Comparison of ENCODE assay signal across 11 cellular contexts in the genomic region with DNA sequence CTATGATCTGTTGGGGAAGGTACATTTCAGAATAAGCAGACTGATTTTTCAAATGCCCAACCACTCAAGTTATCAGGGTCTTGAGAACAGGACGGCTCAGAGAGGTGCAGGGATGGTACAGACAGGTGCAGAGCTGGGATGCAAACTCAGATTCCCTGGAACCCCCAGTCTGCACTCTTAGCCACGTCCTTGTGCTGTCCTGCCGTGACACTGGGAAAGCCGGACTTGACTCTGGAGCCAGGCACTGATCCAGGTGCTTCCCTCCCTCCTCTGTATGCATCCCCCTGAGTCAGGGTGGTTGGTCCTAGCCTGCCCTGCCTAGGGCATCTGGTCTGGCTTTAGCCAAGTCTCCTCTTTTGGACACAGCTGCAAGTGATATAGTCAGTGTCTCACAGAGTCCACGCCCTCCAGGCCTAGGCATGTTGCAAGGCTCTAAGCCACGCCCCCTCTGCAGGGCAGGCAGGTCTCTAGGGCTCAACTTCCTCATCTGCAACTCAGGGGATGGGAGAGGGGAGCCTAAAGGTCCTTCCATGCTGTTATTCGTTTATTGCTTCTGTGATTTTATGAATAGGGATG.
DNase-seq lines count a peak whose midpoint lies in the region; ATAC-seq and TF ChIP-seq lines count a peak whose summit lies in the region.
"Had no signal": no experiment of that assay in that cellular context is flagged by ENCODE, and none has a peak within 500 bp of the region (broad histone marks: within the 10 kb centered on the region; RNA-seq: fewer than 3 reads in every experiment).

No MANE protein-coding gene starts in this region.

- POLR2A ChIA-PET in CD4-positive, alpha-beta memory T cell (lab: Charles Lee; ENCODE audit: partially characterized antibody): no interaction called here

- H3K9me3 ChIP-seq in CD4-positive, alpha-beta memory T cell (ENCODE audit: control insufficient read depth in 1 of 2, low read length in 2 of 2): no peaks in the 10 kb centered on the region
- H3K9me3 ChIP-seq in RWPE2 (ENCODE audit: severe bottlenecking) (no peaks in the 10 kb centered on the region), esophagus squamous epithelium (no peaks in the 10 kb centered on the region)
- H3K9me3 ChIP-seq: HAP-1, upper lobe of left lung had no signal

- H3K4me3 Mint-ChIP-seq in CD4-positive, alpha-beta memory T cell: no peak overlapping the region
- no peak overlapping the region for H3K4me3 Mint-ChIP-seq in GM23338
- H3K4me3 Mint-ChIP-seq: activated naive CD4-positive, alpha-beta T cell treated with anti-CD3 and anti-CD28 coated beads, Interleukin-2, amount 50 U/mL, for 24 hours had no signal

- no peaks in the 10 kb centered on the region for H3K9me2 ChIP-seq in GM23338 (ENCODE audit: insufficient read depth)

- no peak for TF ChIP-seq CTCF in GM23338 (conservative IDR thresholded peaks at IDR 0.05; ENCODE audit: low read depth in 2 of 2)
- no peak for TF ChIP-seq CTCF in RWPE2 (IDR thresholded peaks at IDR 0.05; ENCODE audit: poor library complexity, severe bottlenecking)
- TF ChIP-seq CTCF in esophagus squamous epithelium (IDR thresholded peaks at IDR 0.05): no peak

- CTCF ChIA-PET in CD4-positive, alpha-beta memory T cell (lab: Charles Lee; ENCODE audit: partially characterized antibody): no interaction called here

- no peaks in the 10 kb centered on the region for H3F3A ChIP-seq in GM23338 (replicated peaks; ENCODE audit: low read depth)

- no peaks in the 10 kb centered on the region for H4K20me1 ChIP-seq in GM23338 (replicated peaks; ENCODE audit: insufficient read depth)

- H3K79me2 ChIP-seq in GM23338 (replicated peaks; ENCODE audit: insufficient read depth): no peaks in the 10 kb centered on the region

- no peak overlapping the region for H2AFZ ChIP-seq in GM23338

- ATAC-seq in GM23338: peak; percentile 76
- ATAC-seq in RWPE2 (ENCODE audit: low read depth): peak; percentile 78
- ATAC-seq in stimulated activated naive CD8-positive, alpha-beta T cell treated with anti-CD3 and anti-CD28 coated beads, Interleukin-15, Interleukin-2, amounts not matched to agents 100 U/mL and 50 U/mL, for 24 hours: no peak
- no peak for ATAC-seq in HG02970 (IDR thresholded peaks at IDR 0.05; ENCODE audit: low FRiP score, unreplicated experiment)

- TF ChIP-seq POLR2A in esophagus squamous epithelium (IDR thresholded peaks at IDR 0.05): no peak

- H3K27ac ChIP-seq in CD4-positive, alpha-beta memory T cell (ENCODE audit: low read depth, low read length): no peak overlapping the region
- no peak overlapping the region for H3K27ac ChIP-seq in GM23338 (ENCODE audit: low read depth)
- no peak overlapping the region for H3K27ac ChIP-seq in RWPE2 (ENCODE audit: poor library complexity, severe bottlenecking)
- H3K27ac ChIP-seq in esophagus squamous epithelium: peak overlapping the region; percentile 20 to 63 (median 59)
- H3K27ac ChIP-seq: upper lobe of left lung had no signal

- H3K27me3 ChIP-seq in CD4-positive, alpha-beta memory T cell (ENCODE audit: insufficient read depth, low read length): no peaks in the 10 kb centered on the region
- H3K27me3 ChIP-seq in GM23338 (ENCODE audit: insufficient read depth) (no peaks in the 10 kb centered on the region), RWPE2 (ENCODE audit: insufficient read depth, poor library complexity, severe bottlenecking) (no peaks in the 10 kb centered on the region), esophagus squamous epithelium (peaks cover 0 to 24% (median 0%) of the 10 kb centered on the region in 4 donors)
- H3K27me3 ChIP-seq: upper lobe of left lung had no signal

- H3K4me1 Mint-ChIP-seq in CD4-positive, alpha-beta memory T cell: peaks cover 0 to 12% (median 7%) of the 10 kb centered on the region in 4 donors
- peaks cover 63% of the 10 kb centered on the region for H3K4me1 Mint-ChIP-seq in GM23338

- peaks cover 0 to 7% of the 10 kb centered on the region in 2 donors for H3K27me3 Mint-ChIP-seq in CD4-positive, alpha-beta memory T cell
- H3K27me3 Mint-ChIP-seq in GM23338 (ENCODE audit: insufficient read depth, low read depth, poor library complexity): peaks cover 9% of the 10 kb centered on the region
- H3K27me3 Mint-ChIP-seq: activated naive CD4-positive, alpha-beta T cell treated with anti-CD3 and anti-CD28 coated beads, Interleukin-2, amount 50 U/mL, for 24 hours had no signal

- H3K9me3 Mint-ChIP-seq in CD4-positive, alpha-beta memory T cell: peaks cover 0 to 1% (median 0%) of the 10 kb centered on the region in 8 donors
- no peaks in the 10 kb centered on the region for H3K9me3 Mint-ChIP-seq in GM23338
- H3K9me3 Mint-ChIP-seq: activated naive CD4-positive, alpha-beta T cell treated with anti-CD3 and anti-CD28 coated beads, Interleukin-2, amount 50 U/mL, for 24 hours had no signal

- peak in 4 of 5 donors; percentile 5 to 15 (median 13) for DNase-seq in CD4-positive, alpha-beta memory T cell
- DNase-seq in GM23338 (ENCODE audit: low spot score) (peak; percentile 79), RWPE2 (ENCODE audit: low spot score) (peak; percentile 76), esophagus squamous epithelium (lab: John Stamatoyannopoulos, UW) (peak; percentile 22), glomerular visceral epithelial cell (ENCODE audit: extremely low spot score) (no peak), NCI-H2029 (lab: John Stamatoyannopoulos, UW) (no peak)
- DNase-seq in stimulated activated naive CD8-positive, alpha-beta T cell treated with anti-CD3 and anti-CD28 coated beads, Interleukin-15, Interleukin-2, amounts not matched to agents 100 U/mL and 50 U/mL, for 24 hours: peak; percentile 33

- H3K36me3 Mint-ChIP-seq in CD4-positive, alpha-beta memory T cell: no peaks in the 10 kb centered on the region
- no peaks in the 10 kb centered on the region for H3K36me3 Mint-ChIP-seq in GM23338 (ENCODE audit: low read depth)
- H3K36me3 Mint-ChIP-seq: activated naive CD4-positive, alpha-beta T cell treated with anti-CD3 and anti-CD28 coated beads, Interleukin-2, amount 50 U/mL, for 24 hours had no signal

- WGBS in esophagus squamous epithelium, 2 donors: 38 to 54% methylated on average over 3 to 4 of the region's 7 CpGs

- H3K4me3 ChIP-seq in CD4-positive, alpha-beta memory T cell (ENCODE audit: low read length in 2 of 2): no peak overlapping the region
- H3K4me3 ChIP-seq in GM23338: no peak overlapping the region
- H3K4me3 ChIP-seq in RWPE2 (ENCODE audit: severe bottlenecking): no peak overlapping the region
- no peak overlapping the region for H3K4me3 ChIP-seq in esophagus squamous epithelium
- H3K4me3 ChIP-seq: HAP-1, upper lobe of left lung had no signal

- peak overlapping the region in 2 of 7 donors; percentile 61 to 63 for H3K27ac Mint-ChIP-seq in CD4-positive, alpha-beta memory T cell
- H3K27ac Mint-ChIP-seq in GM23338: no peak overlapping the region
- H3K27ac Mint-ChIP-seq: activated naive CD4-positive, alpha-beta T cell treated with anti-CD3 and anti-CD28 coated beads, Interleukin-2, amount 50 U/mL, for 24 hours had no signal

- intact Hi-C loops in CD4-positive, alpha-beta memory T cell (cut with micrococcal nuclease): no loop called here
- intact Hi-C loops in esophagus squamous epithelium (cut with DNase I): no loop called here

- H3K36me3 ChIP-seq in CD4-positive, alpha-beta memory T cell (ENCODE audit: insufficient read depth, low read length): no peaks in the 10 kb centered on the region
- H3K36me3 ChIP-seq in GM23338 (ENCODE audit: insufficient read depth) (no peaks in the 10 kb centered on the region), RWPE2 (ENCODE audit: low read depth) (no peaks in the 10 kb centered on the region), esophagus squamous epithelium (no peaks in the 10 kb centered on the region)
- H3K36me3 ChIP-seq: HAP-1, upper lobe of left lung had no signal

- peaks cover 2% of the 10 kb centered on the region for H3K4me1 ChIP-seq in CD4-positive, alpha-beta memory T cell (ENCODE audit: insufficient read depth, low read length)
- peaks cover 7% of the 10 kb centered on the region; the same call in 1 of the 2 replicates for H3K4me1 ChIP-seq in GM23338 (ENCODE audit: insufficient read depth)
- H3K4me1 ChIP-seq in RWPE2 (ENCODE audit: insufficient read depth, poor library complexity, severe bottlenecking): no peaks in the 10 kb centered on the region
- peaks cover 0 to 40% (median 12%) of the 10 kb centered on the region in 3 donors for H3K4me1 ChIP-seq in esophagus squamous epithelium
- H3K4me1 ChIP-seq: HAP-1 had no signal

- H3K4me2 ChIP-seq in GM23338: no peak overlapping the region

TF ChIP-seq in GM23338, 12 proteins besides CTCF, POLR2A, EP300 and RAD21:
- TF ChIP-seq EZH2 (IDR thresholded peaks at IDR 0.05; ENCODE audit: low read depth, unreplicated experiment) (no peak), STAT1 (IDR thresholded peaks at IDR 0.05; ENCODE audit: unreplicated experiment) (no peak), ZNF331 (CRISPR knock-in tag; IDR thresholded peaks at IDR 0.05; ENCODE audit: low read depth) (no peak)

Comparison
In these comparisons a context has a peak if more than half of its experiments do, and no peak if none do; other contexts are left out.
1. DNase-seq: peak in CD4-positive, alpha-beta memory T cell (4 of 5), GM23338 (single experiment), RWPE2 (single experiment), esophagus squamous epithelium (single experiment) and stimulated activated naive CD8-positive, alpha-beta T cell treated with anti-CD3 and anti-CD28 coated beads, Interleukin-15, Interleukin-2, amounts not matched to agents 100 U/mL and 50 U/mL, for 24 hours (single experiment); none in glomerular visceral epithelial cell (single experiment) and NCI-H2029 (single experiment).
2. H3K27ac ChIP-seq: peak in esophagus squamous epithelium (4 of 4); none in CD4-positive, alpha-beta memory T cell (single experiment), GM23338 (single experiment) and RWPE2 (single experiment).
3. ATAC-seq: peak in GM23338 (single experiment) and RWPE2 (single experiment); none in stimulated activated naive CD8-positive, alpha-beta T cell treated with anti-CD3 and anti-CD28 coated beads, Interleukin-15, Interleukin-2, amounts not matched to agents 100 U/mL and 50 U/mL, for 24 hours (single experiment) and HG02970 (single experiment).